Comparison of ENCODE assay signal across 19 cellular contexts in genomic region chr12:101298426-101298825, GRCh38. TPM values are rescaled to one million over a fixed set of nuclear protein-coding genes. Genes with fewer than 3 reads are reported as not detected.
A peak's percentile ranks its signal among the peaks of the same experiment; 100 is the strongest.
DNase-seq lines count a peak whose midpoint lies in the region; ATAC-seq and TF ChIP-seq lines count a peak whose summit lies in the region.
"Had no signal": no experiment of that assay in that cellular context is flagged by ENCODE, and none has a peak within 500 bp of the region (broad histone marks: within the 10 kb centered on the region; RNA-seq: fewer than 3 reads in every experiment).

No MANE protein-coding gene starts in this region.

- peak; percentile 91 for ATAC-seq in foreskin keratinocyte

- no peak for DNase-seq in AG04450 (ENCODE audit: low read depth, low spot score)
- peak; percentile 29 for DNase-seq in HS-27A (ENCODE audit: low read depth)
- DNase-seq in brain microvascular endothelial cell, result peak; percentile 84
- DNase-seq in foreskin keratinocyte, result peak; percentile 17 to 49
- DNase-seq in NCI-H526 (lab: John Stamatoyannopoulos, UW), result no peak
- no peak for DNase-seq in SHP77 treated with DMSO at 0.1 percent for 48 hours (lab: John Stamatoyannopoulos, UW)
- no peak for DNase-seq in NAMALWA (ENCODE audit: low spot score)
- no peak for DNase-seq in NCI-H2107 (lab: John Stamatoyannopoulos, UW)
- DNase-seq: activated CD4-positive, CD25-positive, alpha-beta regulatory T cell treated with anti-CD3 and anti-CD28 coated beads, Interleukin-2, amount 50 U/mL, for 72 hours; adrenal gland; DMS153; effector CD8-positive, alpha-beta T cell; H7; hippocampal formation; NCI-H1105; NCI-H82; occipital lobe; stimulated activated CD4-positive, alpha-beta T cell treated with anti-CD3 and anti-CD28 coated beads, Interleukin-15, amount 100 ng/mL, for 24 hours had no signal

- no peaks in the 10 kb centered on the region for H3K27me3 ChIP-seq in AG04450 (ENCODE audit: control insufficient read depth, insufficient read depth, low read length)
- no peaks in the 10 kb centered on the region for H3K27me3 ChIP-seq in brain microvascular endothelial cell (replicated peaks)
- H3K27me3 ChIP-seq in foreskin keratinocyte, result no peaks in the 10 kb centered on the region
- H3K27me3 ChIP-seq: adrenal gland had no signal

- H3K27ac ChIP-seq in AG04450 (ENCODE audit: low read depth, low read length), result peak overlapping the region; percentile 22
- H3K27ac ChIP-seq in brain microvascular endothelial cell, result peak overlapping the region; percentile 91
- no peak overlapping the region for H3K27ac ChIP-seq in foreskin keratinocyte
- H3K27ac ChIP-seq: adrenal gland had no signal

- H3K9me3 ChIP-seq in AG04450 (ENCODE audit: control insufficient read depth, insufficient read depth, low read length), result no peaks in the 10 kb centered on the region
- H3K9me3 ChIP-seq: adrenal gland had no signal

- POLR2A ChIA-PET in AG04450 (lab: Yijun Ruan, JAX), result no interaction called here

- TF ChIP-seq CTCF in AG04450 (IDR thresholded peaks at IDR 0.05; ENCODE audit: low read depth, low read length) (no peak), brain microvascular endothelial cell (IDR thresholded peaks at IDR 0.05; ENCODE audit: low read depth, low read length, missing control alignments) (no peak), foreskin keratinocyte (conservative IDR thresholded peaks at IDR 0.05) (no peak)

- in situ Hi-C loops in brain microvascular endothelial cell (cut with HindIII; ENCODE audit: low pct_ligation_motif_present, low sequenced_read_pairs), result no loop called here

- H3K4me1 ChIP-seq in foreskin keratinocyte, result no peaks in the 10 kb centered on the region
- H3K4me1 ChIP-seq: adrenal gland had no signal

- CTCF ChIA-PET in AG04450 (lab: Charles Lee), result interaction anchor here (1.6 kb wide), 1 partner anchor 26 kb away, joined by 6 read pairs; no protein-coding TSS in a partner anchor

- peaks cover 15% of the 10 kb centered on the region for H3K36me3 ChIP-seq in brain microvascular endothelial cell (replicated peaks)

- H3K4me3 ChIP-seq in AG04450 (ENCODE audit: low read depth, low read length), result no peak overlapping the region
- no peak overlapping the region for H3K4me3 ChIP-seq in brain microvascular endothelial cell (ENCODE audit: low read depth, low read length)
- H3K4me3 ChIP-seq: adrenal gland, lung had no signal

RNA-seq across cellular contexts. Expression of gene UTP20, which starts 18.5 kb away (rescaled TPM):
- polyA plus RNA-seq in AG04450 (2011; rRNA removed) (10.5 and 14.5 TPM in 2 replicates), foreskin keratinocyte (3.1 and 5.6 TPM in 2 replicates)
- 14.7 and 18.4 TPM in 2 replicates for polyA minus RNA-seq in AG04450 (2011; rRNA and poly(A)+ RNA removed)
- 22.1 and 31.5 TPM in 2 replicates for total RNA-seq in foreskin keratinocyte

Comparison
In these comparisons a context has a peak if more than half of its experiments do, and no peak if none do; other contexts are left out.
1. DNase-seq: peak in HS-27A (single experiment), brain microvascular endothelial cell (single experiment) and foreskin keratinocyte (2 of 2); none in AG04450 (single experiment), NCI-H526 (0 of 2), SHP77 treated with DMSO at 0.1 percent for 48 hours (single experiment), NAMALWA (single experiment) and NCI-H2107 (single experiment).